Comparison of ENCODE assay signal across 1 cellular context in the genomic region with DNA sequence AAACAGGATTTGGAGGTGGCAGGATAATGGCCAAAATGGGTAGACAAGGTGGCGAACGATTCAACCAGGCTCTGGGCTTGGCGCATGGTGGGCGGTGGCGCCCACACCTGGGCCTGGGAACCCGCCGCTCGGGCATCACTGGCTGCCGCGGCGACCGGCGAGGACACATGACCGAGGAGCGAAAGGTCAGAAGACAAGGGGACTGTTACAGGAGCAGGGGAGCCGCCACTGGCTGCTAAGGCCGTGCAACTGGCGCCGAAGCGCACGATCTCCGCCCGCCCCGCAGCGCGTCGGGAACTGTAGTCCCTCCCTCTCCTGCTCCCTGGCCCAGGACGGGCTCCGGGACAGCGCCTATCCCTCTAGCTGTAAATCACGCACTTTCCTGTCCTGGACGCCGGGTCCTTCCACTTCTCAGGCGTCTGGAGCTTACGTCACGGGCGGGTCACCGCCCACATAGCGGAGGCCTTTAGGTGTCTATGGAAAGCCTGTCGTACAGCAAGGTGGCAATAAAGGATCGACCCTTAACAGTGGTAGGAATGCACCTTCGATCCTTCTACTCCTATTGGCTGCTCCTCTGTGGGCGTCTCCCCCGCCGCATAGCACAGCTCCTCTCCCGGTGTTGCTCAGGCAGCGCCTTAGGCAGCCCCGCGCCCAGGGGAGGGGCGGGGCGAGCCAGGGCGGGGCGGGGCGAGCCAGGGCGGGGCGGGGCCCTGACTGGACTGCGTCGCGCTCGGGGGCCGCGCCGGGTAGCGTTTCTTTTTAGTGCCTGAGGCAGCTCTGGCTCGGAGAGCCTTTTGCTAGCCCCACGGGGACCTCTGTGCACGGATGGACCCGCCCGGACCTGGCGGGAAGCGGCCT.
TF ChIP-seq lines count a peak whose summit lies in the region.

A gene with protein sequence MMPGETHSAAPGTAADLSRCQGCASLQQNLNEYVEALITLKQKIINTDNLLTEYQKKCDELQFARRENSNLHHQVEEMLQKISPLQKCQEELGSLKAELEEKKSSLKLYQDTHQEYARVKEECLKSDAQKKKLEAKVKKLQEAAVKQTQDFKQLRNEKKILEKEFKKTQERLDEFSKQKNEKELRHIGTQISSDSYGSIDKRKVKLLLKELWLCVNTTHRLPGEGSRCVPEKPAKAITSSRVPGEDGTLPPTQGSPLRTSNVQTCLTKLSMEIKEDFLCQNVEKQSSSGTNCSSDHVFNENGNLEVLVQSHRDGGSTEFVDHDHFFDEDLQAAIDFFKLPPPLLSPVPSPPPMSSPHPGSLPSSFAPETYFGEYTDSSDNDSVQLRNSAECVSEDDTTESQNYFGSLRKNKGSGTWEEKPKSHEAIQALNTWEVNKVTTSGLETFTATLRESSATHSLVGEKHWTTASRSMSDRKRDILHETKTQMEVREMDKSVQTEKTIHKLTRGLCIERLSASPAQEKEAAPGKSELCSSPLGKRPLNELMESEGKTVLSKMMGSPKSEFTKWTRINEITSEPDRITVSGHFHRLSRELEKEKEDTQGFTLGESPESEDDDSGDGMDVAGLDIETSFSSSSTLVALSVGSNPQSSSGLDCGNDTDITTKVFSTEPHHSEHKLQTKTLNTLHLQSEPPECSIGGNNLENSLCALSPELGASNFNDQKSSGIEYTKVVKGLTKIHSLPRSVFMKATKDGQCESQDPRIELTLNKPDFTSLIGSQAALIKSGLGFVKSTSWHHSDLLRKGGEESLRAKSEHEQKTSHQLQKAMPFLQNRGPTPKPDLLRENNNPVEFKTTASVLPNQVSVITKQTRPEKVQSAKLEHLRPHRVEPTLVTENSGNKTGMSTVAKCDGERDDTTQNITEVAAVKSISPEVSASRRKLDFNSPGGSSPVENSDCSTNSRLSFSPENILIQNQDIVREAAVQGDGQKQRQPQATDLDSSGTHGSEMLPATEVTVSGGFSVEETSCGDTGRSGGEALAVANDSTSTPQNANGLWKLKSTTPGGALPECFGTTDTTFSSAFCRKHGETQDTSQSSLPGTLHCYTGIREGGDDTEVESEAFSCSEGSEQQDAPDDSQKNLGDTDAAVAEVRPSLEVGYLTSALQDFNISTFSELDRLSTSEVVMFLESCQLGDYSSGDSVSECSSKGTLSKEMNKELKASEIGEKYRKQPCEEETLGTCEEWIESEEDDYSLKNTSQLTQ (N-terminal part only) (plus strand): TSS at position 717 of the 858 bp plus-strand sequence. CDS start 239 bp downstream, outside the sequence.

TF ChIP-seq in K562, 482 proteins besides CTCF, POLR2A, EP300 and RAD21 (continued from another document and continues in another):
- TF ChIP-seq, protein P1, sequence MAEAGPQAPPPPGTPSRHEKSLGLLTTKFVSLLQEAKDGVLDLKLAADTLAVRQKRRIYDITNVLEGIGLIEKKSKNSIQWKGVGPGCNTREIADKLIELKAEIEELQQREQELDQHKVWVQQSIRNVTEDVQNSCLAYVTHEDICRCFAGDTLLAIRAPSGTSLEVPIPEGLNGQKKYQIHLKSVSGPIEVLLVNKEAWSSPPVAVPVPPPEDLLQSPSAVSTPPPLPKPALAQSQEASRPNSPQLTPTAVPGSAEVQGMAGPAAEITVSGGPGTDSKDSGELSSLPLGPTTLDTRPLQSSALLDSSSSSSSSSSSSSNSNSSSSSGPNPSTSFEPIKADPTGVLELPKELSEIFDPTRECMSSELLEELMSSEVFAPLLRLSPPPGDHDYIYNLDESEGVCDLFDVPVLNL (CRISPR knock-in tag; IDR thresholded peaks at IDR 0.05; ENCODE audit: low read depth), result no peak
- TF ChIP-seq HNRNPL (IDR thresholded peaks at IDR 0.05; ENCODE audit: low read depth, low read length) (peak; percentile 54; the same call in 1 of the 2 replicates), NFIC (IDR thresholded peaks at IDR 0.05) (peak; percentile 49; the same call in 1 of the 2 replicates), SMARCA4 (IDR thresholded peaks at IDR 0.05) (no peak), SNIP1 (IDR thresholded peaks at IDR 0.05; ENCODE audit: low read depth) (no peak), ZBED1 (IDR thresholded peaks at IDR 0.05) (peak; percentile 34; the same call in 1 of the 2 replicates), ZNF41 (CRISPR knock-in tag; conservative IDR thresholded peaks at IDR 0.05) (0 out of 2 replicates have a peak, but pooled peaks have one; percentile 14), WHSC1 (IDR thresholded peaks at IDR 0.05; ENCODE audit: low read length) (no peak), GTF2E2 (tag; IDR thresholded peaks at IDR 0.05) (no peak), ZZZ3 (IDR thresholded peaks at IDR 0.05) (no peak), SOX6 (IDR thresholded peaks at IDR 0.05) (no peak; the same call in none of the 2 replicates), IFI16 (CRISPR knock-in tag; IDR thresholded peaks at IDR 0.05) (no peak), ZNF551 (CRISPR knock-in tag; IDR thresholded peaks at IDR 0.05) (no peak), SIN3B (IDR thresholded peaks at IDR 0.05; ENCODE audit: low read depth) (0 out of 2 replicates have a peak, but pooled peaks have one; percentile 88), DACH1 (IDR thresholded peaks at IDR 0.05; ENCODE audit: partially characterized antibody) (peak; percentile 99), SMAD1 (IDR thresholded peaks at IDR 0.05; ENCODE audit: low read depth, low read length, partially characterized antibody) (peak; percentile 92), DMBX1 (CRISPR knock-in tag; IDR thresholded peaks at IDR 0.05; ENCODE audit: borderline replicate concordance) (no peak), ASH1L (IDR thresholded peaks at IDR 0.05; ENCODE audit: borderline replicate concordance, low read depth, partially characterized antibody) (no peak), SAP30 (IDR thresholded peaks at IDR 0.05; ENCODE audit: borderline replicate concordance, insufficient read depth, low read depth, low read length, poor library complexity, severe bottlenecking) (peak; percentile 59), MCM7 (IDR thresholded peaks at IDR 0.05) (no peak), MEIS2 (IDR thresholded peaks at IDR 0.05; ENCODE audit: partially characterized antibody) (peak; percentile 100), POLR2AphosphoS5 (IDR thresholded peaks at IDR 0.05; ENCODE audit: control insufficient read depth, insufficient read depth, low read depth, low read length) (peak; percentile 54)
- TF ChIP-seq, protein P2, sequence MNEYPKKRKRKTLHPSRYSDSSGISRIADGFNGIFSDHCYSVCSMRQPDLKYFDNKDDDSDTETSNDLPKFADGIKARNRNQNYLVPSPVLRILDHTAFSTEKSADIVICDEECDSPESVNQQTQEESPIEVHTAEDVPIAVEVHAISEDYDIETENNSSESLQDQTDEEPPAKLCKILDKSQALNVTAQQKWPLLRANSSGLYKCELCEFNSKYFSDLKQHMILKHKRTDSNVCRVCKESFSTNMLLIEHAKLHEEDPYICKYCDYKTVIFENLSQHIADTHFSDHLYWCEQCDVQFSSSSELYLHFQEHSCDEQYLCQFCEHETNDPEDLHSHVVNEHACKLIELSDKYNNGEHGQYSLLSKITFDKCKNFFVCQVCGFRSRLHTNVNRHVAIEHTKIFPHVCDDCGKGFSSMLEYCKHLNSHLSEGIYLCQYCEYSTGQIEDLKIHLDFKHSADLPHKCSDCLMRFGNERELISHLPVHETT (CRISPR knock-in tag; conservative IDR thresholded peaks at IDR 0.05 in 1 of 2, IDR thresholded peaks at IDR 0.05 in 1 of 2), result peak in 1 of 2 experiments; percentile 89; a peak in 2 of 4 replicates
- TF ChIP-seq, protein P3, sequence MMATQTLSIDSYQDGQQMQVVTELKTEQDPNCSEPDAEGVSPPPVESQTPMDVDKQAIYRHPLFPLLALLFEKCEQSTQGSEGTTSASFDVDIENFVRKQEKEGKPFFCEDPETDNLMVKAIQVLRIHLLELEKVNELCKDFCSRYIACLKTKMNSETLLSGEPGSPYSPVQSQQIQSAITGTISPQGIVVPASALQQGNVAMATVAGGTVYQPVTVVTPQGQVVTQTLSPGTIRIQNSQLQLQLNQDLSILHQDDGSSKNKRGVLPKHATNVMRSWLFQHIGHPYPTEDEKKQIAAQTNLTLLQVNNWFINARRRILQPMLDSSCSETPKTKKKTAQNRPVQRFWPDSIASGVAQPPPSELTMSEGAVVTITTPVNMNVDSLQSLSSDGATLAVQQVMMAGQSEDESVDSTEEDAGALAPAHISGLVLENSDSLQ (IDR thresholded peaks at IDR 0.05), result peak; percentile 98
- TF ChIP-seq, protein P4, sequence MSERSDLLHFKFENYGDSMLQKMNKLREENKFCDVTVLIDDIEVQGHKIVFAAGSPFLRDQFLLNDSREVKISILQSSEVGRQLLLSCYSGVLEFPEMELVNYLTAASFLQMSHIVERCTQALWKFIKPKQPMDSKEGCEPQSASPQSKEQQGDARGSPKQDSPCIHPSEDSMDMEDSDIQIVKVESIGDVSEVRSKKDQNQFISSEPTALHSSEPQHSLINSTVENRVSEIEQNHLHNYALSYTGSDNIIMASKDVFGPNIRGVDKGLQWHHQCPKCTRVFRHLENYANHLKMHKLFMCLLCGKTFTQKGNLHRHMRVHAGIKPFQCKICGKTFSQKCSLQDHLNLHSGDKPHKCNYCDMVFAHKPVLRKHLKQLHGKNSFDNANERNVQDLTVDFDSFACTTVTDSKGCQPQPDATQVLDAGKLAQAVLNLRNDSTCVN (CRISPR knock-in tag; IDR thresholded peaks at IDR 0.05), result 0 out of 2 replicates have a peak, but pooled peaks have one; percentile 62
- TF ChIP-seq, protein P5, sequence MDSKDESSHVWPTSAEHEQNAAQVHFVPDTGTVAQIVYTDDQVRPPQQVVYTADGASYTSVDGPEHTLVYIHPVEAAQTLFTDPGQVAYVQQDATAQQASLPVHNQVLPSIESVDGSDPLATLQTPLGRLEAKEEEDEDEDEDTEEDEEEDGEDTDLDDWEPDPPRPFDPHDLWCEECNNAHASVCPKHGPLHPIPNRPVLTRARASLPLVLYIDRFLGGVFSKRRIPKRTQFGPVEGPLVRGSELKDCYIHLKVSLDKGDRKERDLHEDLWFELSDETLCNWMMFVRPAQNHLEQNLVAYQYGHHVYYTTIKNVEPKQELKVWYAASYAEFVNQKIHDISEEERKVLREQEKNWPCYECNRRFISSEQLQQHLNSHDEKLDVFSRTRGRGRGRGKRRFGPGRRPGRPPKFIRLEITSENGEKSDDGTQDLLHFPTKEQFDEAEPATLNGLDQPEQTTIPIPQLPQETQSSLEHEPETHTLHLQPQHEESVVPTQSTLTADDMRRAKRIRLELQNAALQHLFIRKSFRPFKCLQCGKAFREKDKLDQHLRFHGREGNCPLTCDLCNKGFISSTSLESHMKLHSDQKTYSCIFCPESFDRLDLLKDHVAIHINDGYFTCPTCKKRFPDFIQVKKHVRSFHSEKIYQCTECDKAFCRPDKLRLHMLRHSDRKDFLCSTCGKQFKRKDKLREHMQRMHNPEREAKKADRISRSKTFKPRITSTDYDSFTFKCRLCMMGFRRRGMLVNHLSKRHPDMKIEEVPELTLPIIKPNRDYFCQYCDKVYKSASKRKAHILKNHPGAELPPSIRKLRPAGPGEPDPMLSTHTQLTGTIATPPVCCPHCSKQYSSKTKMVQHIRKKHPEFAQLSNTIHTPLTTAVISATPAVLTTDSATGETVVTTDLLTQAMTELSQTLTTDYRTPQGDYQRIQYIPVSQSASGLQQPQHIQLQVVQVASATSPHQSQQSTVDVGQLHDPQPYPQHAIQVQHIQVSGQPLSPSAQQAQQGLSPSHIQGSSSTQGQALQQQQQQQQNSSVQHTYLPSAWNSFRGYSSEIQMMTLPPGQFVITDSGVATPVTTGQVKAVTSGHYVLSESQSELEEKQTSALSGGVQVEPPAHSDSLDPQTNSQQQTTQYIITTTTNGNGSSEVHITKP (IDR thresholded peaks at IDR 0.05; ENCODE audit: partially characterized antibody), result peak; percentile 86
- TF ChIP-seq, protein P6, sequence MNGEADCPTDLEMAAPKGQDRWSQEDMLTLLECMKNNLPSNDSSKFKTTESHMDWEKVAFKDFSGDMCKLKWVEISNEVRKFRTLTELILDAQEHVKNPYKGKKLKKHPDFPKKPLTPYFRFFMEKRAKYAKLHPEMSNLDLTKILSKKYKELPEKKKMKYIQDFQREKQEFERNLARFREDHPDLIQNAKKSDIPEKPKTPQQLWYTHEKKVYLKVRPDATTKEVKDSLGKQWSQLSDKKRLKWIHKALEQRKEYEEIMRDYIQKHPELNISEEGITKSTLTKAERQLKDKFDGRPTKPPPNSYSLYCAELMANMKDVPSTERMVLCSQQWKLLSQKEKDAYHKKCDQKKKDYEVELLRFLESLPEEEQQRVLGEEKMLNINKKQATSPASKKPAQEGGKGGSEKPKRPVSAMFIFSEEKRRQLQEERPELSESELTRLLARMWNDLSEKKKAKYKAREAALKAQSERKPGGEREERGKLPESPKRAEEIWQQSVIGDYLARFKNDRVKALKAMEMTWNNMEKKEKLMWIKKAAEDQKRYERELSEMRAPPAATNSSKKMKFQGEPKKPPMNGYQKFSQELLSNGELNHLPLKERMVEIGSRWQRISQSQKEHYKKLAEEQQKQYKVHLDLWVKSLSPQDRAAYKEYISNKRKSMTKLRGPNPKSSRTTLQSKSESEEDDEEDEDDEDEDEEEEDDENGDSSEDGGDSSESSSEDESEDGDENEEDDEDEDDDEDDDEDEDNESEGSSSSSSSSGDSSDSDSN (IDR thresholded peaks at IDR 0.05; ENCODE audit: borderline replicate concordance in 1 of 2, low read depth in 2 of 2, low read length in 2 of 2), result peak; percentile 37 to 54; a peak in 1 of 4 replicates
- TF ChIP-seq, protein P7, sequence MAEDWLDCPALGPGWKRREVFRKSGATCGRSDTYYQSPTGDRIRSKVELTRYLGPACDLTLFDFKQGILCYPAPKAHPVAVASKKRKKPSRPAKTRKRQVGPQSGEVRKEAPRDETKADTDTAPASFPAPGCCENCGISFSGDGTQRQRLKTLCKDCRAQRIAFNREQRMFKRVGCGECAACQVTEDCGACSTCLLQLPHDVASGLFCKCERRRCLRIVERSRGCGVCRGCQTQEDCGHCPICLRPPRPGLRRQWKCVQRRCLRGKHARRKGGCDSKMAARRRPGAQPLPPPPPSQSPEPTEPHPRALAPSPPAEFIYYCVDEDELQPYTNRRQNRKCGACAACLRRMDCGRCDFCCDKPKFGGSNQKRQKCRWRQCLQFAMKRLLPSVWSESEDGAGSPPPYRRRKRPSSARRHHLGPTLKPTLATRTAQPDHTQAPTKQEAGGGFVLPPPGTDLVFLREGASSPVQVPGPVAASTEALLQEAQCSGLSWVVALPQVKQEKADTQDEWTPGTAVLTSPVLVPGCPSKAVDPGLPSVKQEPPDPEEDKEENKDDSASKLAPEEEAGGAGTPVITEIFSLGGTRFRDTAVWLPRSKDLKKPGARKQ (CRISPR knock-in tag; IDR thresholded peaks at IDR 0.05), result no peak
- TF ChIP-seq, protein P8, sequence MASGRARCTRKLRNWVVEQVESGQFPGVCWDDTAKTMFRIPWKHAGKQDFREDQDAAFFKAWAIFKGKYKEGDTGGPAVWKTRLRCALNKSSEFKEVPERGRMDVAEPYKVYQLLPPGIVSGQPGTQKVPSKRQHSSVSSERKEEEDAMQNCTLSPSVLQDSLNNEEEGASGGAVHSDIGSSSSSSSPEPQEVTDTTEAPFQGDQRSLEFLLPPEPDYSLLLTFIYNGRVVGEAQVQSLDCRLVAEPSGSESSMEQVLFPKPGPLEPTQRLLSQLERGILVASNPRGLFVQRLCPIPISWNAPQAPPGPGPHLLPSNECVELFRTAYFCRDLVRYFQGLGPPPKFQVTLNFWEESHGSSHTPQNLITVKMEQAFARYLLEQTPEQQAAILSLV (tag; IDR thresholded peaks at IDR 0.05), result no peak
- TF ChIP-seq, protein P9, sequence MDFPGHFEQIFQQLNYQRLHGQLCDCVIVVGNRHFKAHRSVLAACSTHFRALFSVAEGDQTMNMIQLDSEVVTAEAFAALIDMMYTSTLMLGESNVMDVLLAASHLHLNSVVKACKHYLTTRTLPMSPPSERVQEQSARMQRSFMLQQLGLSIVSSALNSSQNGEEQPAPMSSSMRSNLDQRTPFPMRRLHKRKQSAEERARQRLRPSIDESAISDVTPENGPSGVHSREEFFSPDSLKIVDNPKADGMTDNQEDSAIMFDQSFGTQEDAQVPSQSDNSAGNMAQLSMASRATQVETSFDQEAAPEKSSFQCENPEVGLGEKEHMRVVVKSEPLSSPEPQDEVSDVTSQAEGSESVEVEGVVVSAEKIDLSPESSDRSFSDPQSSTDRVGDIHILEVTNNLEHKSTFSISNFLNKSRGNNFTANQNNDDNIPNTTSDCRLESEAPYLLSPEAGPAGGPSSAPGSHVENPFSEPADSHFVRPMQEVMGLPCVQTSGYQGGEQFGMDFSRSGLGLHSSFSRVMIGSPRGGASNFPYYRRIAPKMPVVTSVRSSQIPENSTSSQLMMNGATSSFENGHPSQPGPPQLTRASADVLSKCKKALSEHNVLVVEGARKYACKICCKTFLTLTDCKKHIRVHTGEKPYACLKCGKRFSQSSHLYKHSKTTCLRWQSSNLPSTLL (IDR thresholded peaks at IDR 0.05), result no peak
